1 cellular context compared by ENCODE assay signal in genomic region chr11:61766353-61766841, GRCh38.
TF ChIP-seq lines count a peak whose summit lies in the region.

No MANE protein-coding gene starts in this region.

TF ChIP-seq in HCT116, 20 proteins besides CTCF, POLR2A, EP300 and RAD21:
- no peak for TF ChIP-seq YY1 (IDR thresholded peaks at IDR 0.05; ENCODE audit: extremely low read depth, insufficient replicate concordance, low read depth, low read length)
- TF ChIP-seq POLR2AphosphoS5 (IDR thresholded peaks at IDR 0.05; ENCODE audit: low read depth, low read length) = no peak
- TF ChIP-seq ATF3 (IDR thresholded peaks at IDR 0.05) = no peak
- no peak for TF ChIP-seq CEBPB (IDR thresholded peaks at IDR 0.05; ENCODE audit: low read depth)
- no peak for TF ChIP-seq MAX (IDR thresholded peaks at IDR 0.05)
- no peak for TF ChIP-seq EZH2 (IDR thresholded peaks at IDR 0.05)
- no peak for TF ChIP-seq EZH2phosphoT487 (IDR thresholded peaks at IDR 0.05; ENCODE audit: borderline replicate concordance)
- TF ChIP-seq TCF7L2 (IDR thresholded peaks at IDR 0.05; ENCODE audit: borderline replicate concordance, extremely low read depth, insufficient read depth, insufficient read length) = no peak
- no peak for TF ChIP-seq EGR1 (IDR thresholded peaks at IDR 0.05; ENCODE audit: low read depth)
- no peak for TF ChIP-seq ZBTB33 (IDR thresholded peaks at IDR 0.05; ENCODE audit: extremely low read depth, insufficient replicate concordance, low read length)
- no peak for TF ChIP-seq SIN3A (IDR thresholded peaks at IDR 0.05; ENCODE audit: low read depth)
- no peak for TF ChIP-seq ELF1 (IDR thresholded peaks at IDR 0.05; ENCODE audit: borderline replicate concordance, low read depth)
- no peak for TF ChIP-seq ZFX (IDR thresholded peaks at IDR 0.05)
- TF ChIP-seq SRF (IDR thresholded peaks at IDR 0.05; ENCODE audit: low read depth) = no peak
